7 cellular contexts compared by ENCODE assay signal in genomic region chr10:69958232-69958902, GRCh38.
DNase-seq lines count a peak whose midpoint lies in the region; ATAC-seq, FAIRE-seq and TF ChIP-seq lines count a peak whose summit lies in the region.

No MANE protein-coding gene starts in this region.

- no peaks in the 10 kb centered on the region for H3K4me1 Mint-ChIP-seq in activated CD4-positive, alpha-beta T cell treated with anti-CD3 and anti-CD28 coated beads, Interleukin-2, amount 10 ng/mL, durations not matched to agents 24 days and 14 days

- DNase-seq in Daoy (ENCODE audit: low read depth), result peak; percentile 34
- peak; percentile 17 to 21 for DNase-seq in NCI-H1930 (lab: John Stamatoyannopoulos, UW)
- DNase-seq in activated CD4-positive, alpha-beta T cell treated with anti-CD3 and anti-CD28 coated beads, Interleukin-2, amount 10 ng/mL, durations not matched to agents 24 days and 14 days, result peak; percentile 76
- DNase-seq in cardiac muscle cell (ENCODE audit: low read depth in 1 of 2, low spot score in 1 of 2), result peak; percentile 52 to 70
- peak; percentile 70 for DNase-seq in small intestine

- no peak overlapping the region for H3K4me3 ChIP-seq in cardiac muscle cell
- no peak overlapping the region for H3K4me3 ChIP-seq in small intestine (ENCODE audit: low read depth in 1 of 2, low read length in 2 of 2)

- H3K4me3 Mint-ChIP-seq in activated CD4-positive, alpha-beta T cell treated with anti-CD3 and anti-CD28 coated beads, Interleukin-2, amount 10 ng/mL, durations not matched to agents 24 days and 14 days, result no peak overlapping the region

- H3K27me3 ChIP-seq in cardiac muscle cell (no peaks in the 10 kb centered on the region), small intestine (ENCODE audit: control insufficient read depth in 2 of 2, insufficient read depth in 2 of 2, low read length in 2 of 2) (no peaks in the 10 kb centered on the region)

- FAIRE-seq in small intestine (lab: Jason Lieb, UNC), result no peak

- H3K27ac Mint-ChIP-seq in activated CD4-positive, alpha-beta T cell treated with anti-CD3 and anti-CD28 coated beads, Interleukin-2, amount 10 ng/mL, durations not matched to agents 24 days and 14 days, result no peak overlapping the region

- H3K9me3 Mint-ChIP-seq in activated CD4-positive, alpha-beta T cell treated with anti-CD3 and anti-CD28 coated beads, Interleukin-2, amount 10 ng/mL, durations not matched to agents 24 days and 14 days, result no peaks in the 10 kb centered on the region

- 27 to 64% (median 31%) methylated on average over 1 of the region's 1 CpG for WGBS in small intestine, 3 donors

- H3K4me1 ChIP-seq in cardiac muscle cell (ENCODE audit: low read depth) (no peaks in the 10 kb centered on the region), small intestine (ENCODE audit: control insufficient read depth in 2 of 2, insufficient read depth in 1 of 2, low read depth in 1 of 2, low read length in 1 of 2) (no peaks in the 10 kb centered on the region)

- peaks cover 9% of the 10 kb centered on the region for H3K27me3 Mint-ChIP-seq in activated CD4-positive, alpha-beta T cell treated with anti-CD3 and anti-CD28 coated beads, Interleukin-2, amount 10 ng/mL, durations not matched to agents 24 days and 14 days

- no peaks in the 10 kb centered on the region for H3K36me3 ChIP-seq in cardiac muscle cell
- no peaks in the 10 kb centered on the region for H3K36me3 ChIP-seq in small intestine (ENCODE audit: control insufficient read depth in 2 of 2, insufficient read depth in 2 of 2, low read length in 2 of 2)

- no peaks in the 10 kb centered on the region for H3K36me3 Mint-ChIP-seq in activated CD4-positive, alpha-beta T cell treated with anti-CD3 and anti-CD28 coated beads, Interleukin-2, amount 10 ng/mL, durations not matched to agents 24 days and 14 days (ENCODE audit: low read depth)

- TF ChIP-seq CTCF in cardiac muscle cell (IDR thresholded peaks at IDR 0.05; ENCODE audit: low read depth, low read length), result peak; percentile 98

- peak; percentile 39 for ATAC-seq in GM21786 (IDR thresholded peaks at IDR 0.05; ENCODE audit: unreplicated experiment)
- no peak for ATAC-seq in HG02588 (IDR thresholded peaks at IDR 0.05; ENCODE audit: unreplicated experiment)

- intact Hi-C loops in activated CD4-positive, alpha-beta T cell treated with anti-CD3 and anti-CD28 coated beads, Interleukin-2, amount 10 ng/mL, durations not matched to agents 24 days and 14 days (cut with micrococcal nuclease), result no loop called here

- H3K9me3 ChIP-seq in cardiac muscle cell (ENCODE audit: low read depth), result no peaks in the 10 kb centered on the region
- no peaks in the 10 kb centered on the region for H3K9me3 ChIP-seq in small intestine (ENCODE audit: control insufficient read depth, low read depth)

- no peak overlapping the region for H3K27ac ChIP-seq in cardiac muscle cell
- H3K27ac ChIP-seq in small intestine (ENCODE audit: low read depth in 1 of 2, low read length in 1 of 2), result no peak overlapping the region

Comparison
In these comparisons a context has a peak if more than half of its experiments do, and no peak if none do; other contexts are left out.
1. DNase-seq: peak in every context shown above with its lines; median percentile 76 in activated CD4-positive, alpha-beta T cell treated with anti-CD3 and anti-CD28 coated beads, Interleukin-2, amount 10 ng/mL, durations not matched to agents 24 days and 14 days; 70 in small intestine; 61 in cardiac muscle cell; 34 in Daoy; 19 in NCI-H1930.